ENCODE assay signal across 8 cellular contexts in the genomic region with DNA sequence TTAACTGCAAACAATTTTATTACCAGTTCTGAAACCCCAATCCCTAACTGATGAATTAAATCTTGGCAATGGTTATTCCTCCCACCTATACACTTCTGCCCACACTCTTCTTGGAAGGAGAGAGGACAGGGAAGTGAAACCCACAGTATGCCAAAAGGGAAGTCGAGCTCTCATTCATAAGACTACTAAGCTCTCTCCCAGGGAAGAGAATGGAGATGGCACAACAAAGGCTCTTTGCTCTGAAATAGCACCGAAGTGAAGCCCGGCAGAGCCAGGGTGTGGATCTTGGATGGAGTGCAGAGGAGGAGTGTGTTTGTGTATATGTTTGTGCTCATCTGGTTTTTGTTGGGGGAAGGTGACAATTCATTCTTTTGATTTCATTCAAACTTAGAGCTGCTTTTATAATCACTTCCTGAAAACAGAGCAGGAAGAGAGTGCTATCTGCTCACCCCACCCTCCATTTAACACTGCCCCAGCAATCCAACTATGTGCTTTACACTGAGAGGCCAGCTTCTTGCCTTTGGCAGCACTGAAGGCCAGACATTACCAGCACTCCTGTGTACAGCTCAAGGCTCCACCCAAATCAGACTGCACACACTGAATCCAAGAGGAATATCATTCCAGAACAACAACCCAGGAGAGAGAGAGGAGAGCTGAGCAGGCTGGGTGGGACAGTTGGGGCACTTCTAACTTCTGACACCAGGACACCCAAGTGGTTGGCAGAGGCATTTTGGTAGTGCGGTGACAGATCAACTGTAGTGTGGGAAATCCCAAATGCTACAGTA.
A peak's percentile ranks its signal among the peaks of the same experiment; 100 is the strongest.
DNase-seq lines count a peak whose midpoint lies in the region; ATAC-seq lines count a peak whose summit lies in the region.

No MANE protein-coding gene starts in this region.

- POLR2A ChIA-PET in activated naive CD8-positive, alpha-beta T cell treated with anti-CD3 and anti-CD28 coated beads, Interleukin-2, amount 10 ng/mL, durations not matched to agents 7 days and 5 days (lab: Charles Lee), result interaction anchor here (0.5 to 1.2 kb wide), 4 partner anchors 14 to 616 kb away, joined by 3 to 7 read pairs (median 3); no protein-coding TSS in a partner anchor

- H3K27ac Mint-ChIP-seq in activated CD8-positive, alpha-beta memory T cell treated with anti-CD3 and anti-CD28 coated beads, Interleukin-2, amount 10 ng/mL, durations not matched to agents 7 days and 5 days, result peak overlapping the region; percentile 75
- peak overlapping the region; percentile 92 for H3K27ac Mint-ChIP-seq in activated naive CD8-positive, alpha-beta T cell treated with anti-CD3 and anti-CD28 coated beads, Interleukin-2, amount 10 ng/mL, durations not matched to agents 7 days and 5 days

- WGBS in right cardiac atrium, result 17% methylated on average over 4 of the region's 4 CpGs

- peak; percentile 50 for ATAC-seq in activated CD8-positive, alpha-beta memory T cell treated with anti-CD3 and anti-CD28 coated beads, Interleukin-2, amount 10 ng/mL, durations not matched to agents 7 days and 5 days
- ATAC-seq in activated naive CD8-positive, alpha-beta T cell treated with anti-CD3 and anti-CD28 coated beads, Interleukin-2, amount 10 ng/mL, durations not matched to agents 7 days and 5 days (ENCODE audit: low read depth), result peak; percentile 69
- ATAC-seq in right cardiac atrium, result peak; percentile 86 to 89
- no peak for ATAC-seq in HG03460 (IDR thresholded peaks at IDR 0.05; ENCODE audit: unreplicated experiment)

- H3K9me3 ChIP-seq in right cardiac atrium (ENCODE audit: control insufficient read depth, low read length) (no peaks in the 10 kb centered on the region), stomach smooth muscle (ENCODE audit: control insufficient read depth in 2 of 2, low read length in 2 of 2) (no peaks in the 10 kb centered on the region)

- H3K27ac ChIP-seq in right cardiac atrium (ENCODE audit: low read length), result peak overlapping the region; percentile 82
- H3K27ac ChIP-seq in stomach smooth muscle (ENCODE audit: low read length), result peak overlapping the region; percentile 55

- no peak for DNase-seq in activated CD8-positive, alpha-beta memory T cell treated with anti-CD3 and anti-CD28 coated beads, Interleukin-2, amount 10 ng/mL, durations not matched to agents 7 days and 5 days
- no peak for DNase-seq in activated CD8-positive, alpha-beta memory T cell treated with anti-CD3 and anti-CD28 coated beads, Interleukin-2, amount 50 U/mL, for 4 hours
- DNase-seq in activated naive CD8-positive, alpha-beta T cell treated with anti-CD3 and anti-CD28 coated beads, Interleukin-2, amount 10 ng/mL, durations not matched to agents 7 days and 5 days, result no peak
- DNase-seq in right cardiac atrium, result peak; percentile 38 to 78 (median 56)
- DNase-seq in stimulated activated CD4-positive, alpha-beta T cell treated with anti-CD3 and anti-CD28 coated beads, Interleukin-1b, Interleukin-23, amount 100 ng/mL, for 48 hours, result no peak
- DNase-seq in KG1 (lab: John Stamatoyannopoulos, UW), result no peak

- no peak overlapping the region for H3K4me3 Mint-ChIP-seq in activated CD8-positive, alpha-beta memory T cell treated with anti-CD3 and anti-CD28 coated beads, Interleukin-2, amount 10 ng/mL, durations not matched to agents 7 days and 5 days
- H3K4me3 Mint-ChIP-seq in activated naive CD8-positive, alpha-beta T cell treated with anti-CD3 and anti-CD28 coated beads, Interleukin-2, amount 10 ng/mL, durations not matched to agents 7 days and 5 days, result peak overlapping the region; percentile 53

- intact Hi-C loops in right cardiac atrium (cut with DNase I), result loop anchor here in 1 of 4 donors (10.0 kb wide), 1 partner anchor 59 kb away; no protein-coding TSS in a partner anchor

- CTCF ChIA-PET in activated CD8-positive, alpha-beta memory T cell treated with anti-CD3 and anti-CD28 coated beads, Interleukin-2, amount 10 ng/mL, durations not matched to agents 7 days and 5 days (lab: Charles Lee), result interaction anchor here (0.9 to 4.2 kb wide), 4 partner anchors 33 to 85 kb away, joined by 3 to 17 read pairs (median 5); no protein-coding TSS in a partner anchor

- peaks cover 18% of the 10 kb centered on the region for H3K4me1 ChIP-seq in right cardiac atrium (ENCODE audit: control insufficient read depth, insufficient read depth, low read length)
- H3K4me1 ChIP-seq in stomach smooth muscle (ENCODE audit: control insufficient read depth, insufficient read depth, low read length), result peaks cover 19% of the 10 kb centered on the region

- no peaks in the 10 kb centered on the region for H3K27me3 Mint-ChIP-seq in activated CD8-positive, alpha-beta memory T cell treated with anti-CD3 and anti-CD28 coated beads, Interleukin-2, amount 10 ng/mL, durations not matched to agents 7 days and 5 days
- H3K27me3 Mint-ChIP-seq in activated naive CD8-positive, alpha-beta T cell treated with anti-CD3 and anti-CD28 coated beads, Interleukin-2, amount 10 ng/mL, durations not matched to agents 7 days and 5 days, result no peaks in the 10 kb centered on the region

- H3K4me1 Mint-ChIP-seq in activated CD8-positive, alpha-beta memory T cell treated with anti-CD3 and anti-CD28 coated beads, Interleukin-2, amount 10 ng/mL, durations not matched to agents 7 days and 5 days, result peaks cover 24% of the 10 kb centered on the region
- H3K4me1 Mint-ChIP-seq in activated naive CD8-positive, alpha-beta T cell treated with anti-CD3 and anti-CD28 coated beads, Interleukin-2, amount 10 ng/mL, durations not matched to agents 7 days and 5 days, result peaks cover 20% of the 10 kb centered on the region

- H3K36me3 ChIP-seq in stomach smooth muscle (ENCODE audit: control insufficient read depth in 2 of 2, insufficient read depth in 2 of 2, low read length in 2 of 2), result peaks cover 0 to 7% of the 10 kb centered on the region in 2 donors

- H3K9ac ChIP-seq in stomach smooth muscle (ENCODE audit: low read length in 2 of 2), result no peak overlapping the region

- peaks cover 8% of the 10 kb centered on the region for H3K36me3 Mint-ChIP-seq in activated CD8-positive, alpha-beta memory T cell treated with anti-CD3 and anti-CD28 coated beads, Interleukin-2, amount 10 ng/mL, durations not matched to agents 7 days and 5 days
- peaks cover 18% of the 10 kb centered on the region for H3K36me3 Mint-ChIP-seq in activated naive CD8-positive, alpha-beta T cell treated with anti-CD3 and anti-CD28 coated beads, Interleukin-2, amount 10 ng/mL, durations not matched to agents 7 days and 5 days

- H3K4me3 ChIP-seq in right cardiac atrium (ENCODE audit: low read length), result no peak overlapping the region
- H3K4me3 ChIP-seq in stomach smooth muscle (ENCODE audit: low read length in 2 of 2), result no peak overlapping the region

- H3K9me3 Mint-ChIP-seq in activated CD8-positive, alpha-beta memory T cell treated with anti-CD3 and anti-CD28 coated beads, Interleukin-2, amount 10 ng/mL, durations not matched to agents 7 days and 5 days (ENCODE audit: low read depth), result no peaks in the 10 kb centered on the region
- no peaks in the 10 kb centered on the region for H3K9me3 Mint-ChIP-seq in activated naive CD8-positive, alpha-beta T cell treated with anti-CD3 and anti-CD28 coated beads, Interleukin-2, amount 10 ng/mL, durations not matched to agents 7 days and 5 days

- H3K27me3 ChIP-seq in right cardiac atrium (ENCODE audit: control insufficient read depth, insufficient read depth) (no peaks in the 10 kb centered on the region), stomach smooth muscle (ENCODE audit: control insufficient read depth in 1 of 2, insufficient read depth in 2 of 2, low read length in 2 of 2) (no peaks in the 10 kb centered on the region)

Comparison
In these comparisons a context has a peak if more than half of its experiments do, and no peak if none do; other contexts are left out.
1. DNase-seq: peak in right cardiac atrium (3 of 3); none in activated CD8-positive, alpha-beta memory T cell treated with anti-CD3 and anti-CD28 coated beads, Interleukin-2, amount 10 ng/mL, durations not matched to agents 7 days and 5 days (single experiment), activated CD8-positive, alpha-beta memory T cell treated with anti-CD3 and anti-CD28 coated beads, Interleukin-2, amount 50 U/mL, for 4 hours (single experiment), activated naive CD8-positive, alpha-beta T cell treated with anti-CD3 and anti-CD28 coated beads, Interleukin-2, amount 10 ng/mL, durations not matched to agents 7 days and 5 days (single experiment), stimulated activated CD4-positive, alpha-beta T cell treated with anti-CD3 and anti-CD28 coated beads, Interleukin-1b, Interleukin-23, amount 100 ng/mL, for 48 hours (single experiment) and KG1 (single experiment).